16 cellular contexts compared by ENCODE assay signal in genomic region chr11:11335043-11335442, GRCh38.
DNase-seq lines count a peak whose midpoint lies in the region; ATAC-seq and TF ChIP-seq lines count a peak whose summit lies in the region.
"Had no signal": no experiment of that assay in that cellular context is flagged by ENCODE, and none has a peak within 500 bp of the region (broad histone marks: within the 10 kb centered on the region; RNA-seq: fewer than 3 reads in every experiment).

No MANE protein-coding gene starts in this region.

- peak overlapping the region; percentile 31 for H3K27ac Mint-ChIP-seq in dendritic cell treated with granulocyte-macrophage colony-stimulating factor and Interleukin-4, amounts not matched to agents 40 ng/mL and 50 ng/mL, for 4 days

- no peak overlapping the region for H3K4me3 Mint-ChIP-seq in dendritic cell treated with granulocyte-macrophage colony-stimulating factor and Interleukin-4, amounts not matched to agents 40 ng/mL and 50 ng/mL, for 4 days

- DNase-seq in LNCaP clone FGC (ENCODE audit: low read depth) = no peak
- peak; percentile 11 for DNase-seq in NCI-H69 (lab: John Stamatoyannopoulos, UW)
- peak; percentile 13 for DNase-seq in left kidney (ENCODE audit: low read depth, low spot score)
- no peak for DNase-seq in stimulated activated CD4-positive, alpha-beta T cell treated with anti-CD3 and anti-CD28 coated beads, Interleukin-12 subunit alpha, Interleukin-12 subunit beta, amount 100 ng/mL, for 4 hours
- no peak for DNase-seq in activated T-cell treated with anti-CD3 and anti-CD28 coated beads, Interleukin-2, amount 50 U/mL, for 48 hours
- DNase-seq: BE2C; DMS79; HCEC 1CT; IMR-90; NCI-H187; NCI-H2107; NK-92 treated with Interleukin-12 subunit alpha and Interleukin-12 subunit beta, amount 100 ng/mL, for 24 hours; SIG-M5; SK-N-SH had no signal

- peak; percentile 17; the same call in 1 of the 2 replicates for TF ChIP-seq CTCF in LNCaP clone FGC (IDR thresholded peaks at IDR 0.05; ENCODE audit: control insufficient read depth, extremely low read depth, insufficient read depth)

- H3K36me3 Mint-ChIP-seq in dendritic cell treated with granulocyte-macrophage colony-stimulating factor and Interleukin-4, amounts not matched to agents 40 ng/mL and 50 ng/mL, for 4 days (ENCODE audit: low read depth) = peaks cover 100% of the 10 kb centered on the region

- no peak for ATAC-seq in HG03469 (IDR thresholded peaks at IDR 0.05; ENCODE audit: unreplicated experiment)

- no peak overlapping the region for H3K4me3 ChIP-seq in LNCaP clone FGC (ENCODE audit: low read depth, low read length)

- H3K27me3 Mint-ChIP-seq in dendritic cell treated with granulocyte-macrophage colony-stimulating factor and Interleukin-4, amounts not matched to agents 40 ng/mL and 50 ng/mL, for 4 days = peaks cover 26% of the 10 kb centered on the region

- peaks cover 36% of the 10 kb centered on the region for H3K4me1 Mint-ChIP-seq in dendritic cell treated with granulocyte-macrophage colony-stimulating factor and Interleukin-4, amounts not matched to agents 40 ng/mL and 50 ng/mL, for 4 days (ENCODE audit: low read depth)

- no peaks in the 10 kb centered on the region for H3K9me3 Mint-ChIP-seq in dendritic cell treated with granulocyte-macrophage colony-stimulating factor and Interleukin-4, amounts not matched to agents 40 ng/mL and 50 ng/mL, for 4 days

- intact Hi-C loops in dendritic cell treated with granulocyte-macrophage colony-stimulating factor and Interleukin-4, amounts not matched to agents 40 ng/mL and 50 ng/mL, for 4 days (cut with micrococcal nuclease) = no loop called here

Comparison
In these comparisons a context has a peak if more than half of its experiments do, and no peak if none do; other contexts are left out.
1. DNase-seq: peak in NCI-H69 (single experiment) and left kidney (single experiment); none in LNCaP clone FGC (single experiment), stimulated activated CD4-positive, alpha-beta T cell treated with anti-CD3 and anti-CD28 coated beads, Interleukin-12 subunit alpha, Interleukin-12 subunit beta, amount 100 ng/mL, for 4 hours (single experiment) and activated T-cell treated with anti-CD3 and anti-CD28 coated beads, Interleukin-2, amount 50 U/mL, for 48 hours (0 of 2).